In the genomic region with DNA sequence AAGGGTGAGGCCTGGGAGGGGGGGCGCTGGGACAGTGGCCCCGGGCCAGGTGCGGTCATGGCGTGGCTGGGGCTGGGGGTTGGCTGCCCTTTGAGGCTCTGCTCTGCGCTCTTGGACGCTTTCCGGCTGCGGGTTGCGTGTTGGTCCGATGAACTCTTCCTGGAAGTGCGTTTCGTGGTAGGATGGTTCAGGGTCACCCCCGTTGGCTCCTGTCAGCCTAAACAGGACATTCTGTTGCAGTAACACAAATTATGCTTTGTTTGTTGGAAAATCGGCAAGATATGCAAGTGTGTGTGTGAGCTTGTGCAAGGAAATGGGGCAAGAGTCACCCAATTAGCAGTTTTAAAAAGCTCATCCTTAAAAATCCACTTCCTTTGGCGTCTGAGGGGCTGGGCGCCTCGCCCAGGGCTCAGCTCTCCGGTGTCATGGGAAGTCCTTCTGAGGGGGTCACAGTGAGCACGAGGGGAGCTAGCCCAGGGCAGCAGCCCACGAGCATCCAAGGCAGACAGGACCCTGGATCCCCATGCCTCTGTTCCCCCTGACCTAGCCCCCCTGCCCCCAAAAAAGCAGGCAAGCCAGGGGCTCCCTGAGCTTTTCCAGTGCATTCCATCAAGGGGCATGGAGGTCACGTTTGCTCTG, we compare ENCODE assay signal across 16 cellular contexts. TPM values are rescaled to one million over a fixed set of nuclear protein-coding genes. Genes with fewer than 3 reads are reported as not detected.
DNase-seq lines count a peak whose midpoint lies in the region; ATAC-seq and TF ChIP-seq lines count a peak whose summit lies in the region.
"Had no signal": no experiment of that assay in that cellular context is flagged by ENCODE, and none has a peak within 500 bp of the region (broad histone marks: within the 10 kb centered on the region; RNA-seq: fewer than 3 reads in every experiment).

No MANE protein-coding gene starts in this region.

- H3K4me3 Mint-ChIP-seq in activated CD8-positive, alpha-beta T cell treated with anti-CD3 and anti-CD28 coated beads, Interleukin-2, amount 10 ng/mL, durations not matched to agents 7 days and 5 days = no peak overlapping the region
- H3K4me3 Mint-ChIP-seq in stimulated activated effector memory CD8-positive, alpha-beta T cell treated with anti-CD3 and anti-CD28 coated beads, Interleukin-12 subunit alpha, Interleukin-12 subunit beta, amount 100 ng/mL, for 72 hours = no peak overlapping the region
- H3K4me3 Mint-ChIP-seq in naive thymus-derived CD4-positive, alpha-beta T cell = peak overlapping the region in 2 of 10 donors; percentile 25 to 61
- H3K4me3 Mint-ChIP-seq: stimulated activated naive B cell treated with anti-CD40 and anti-IgM and Interleukin-4, amounts not matched to agents 10 μg/mL and 1 μg/mL and 100 μg/mL, for 72 hours had no signal

- TF ChIP-seq POLR2A in right lobe of liver (IDR thresholded peaks at IDR 0.05) = peak; percentile 50

- peaks cover 10% of the 10 kb centered on the region for H3K27me3 Mint-ChIP-seq in activated CD8-positive, alpha-beta T cell treated with anti-CD3 and anti-CD28 coated beads, Interleukin-2, amount 10 ng/mL, durations not matched to agents 7 days and 5 days (ENCODE audit: low read depth)
- peaks cover 0 to 3% (median 0%) of the 10 kb centered on the region in 5 donors for H3K27me3 Mint-ChIP-seq in naive thymus-derived CD4-positive, alpha-beta T cell

- no peaks in the 10 kb centered on the region for H3K36me3 ChIP-seq in right lobe of liver
- H3K36me3 ChIP-seq in naive thymus-derived CD4-positive, alpha-beta T cell (ENCODE audit: control insufficient read depth in 2 of 3, insufficient read depth in 3 of 3, low read length in 3 of 3) = no peaks in the 10 kb centered on the region

- peaks cover 5% of the 10 kb centered on the region for H3K36me3 Mint-ChIP-seq in activated CD8-positive, alpha-beta T cell treated with anti-CD3 and anti-CD28 coated beads, Interleukin-2, amount 10 ng/mL, durations not matched to agents 7 days and 5 days (ENCODE audit: low read depth)
- peaks cover 22% of the 10 kb centered on the region for H3K36me3 Mint-ChIP-seq in stimulated activated effector memory CD8-positive, alpha-beta T cell treated with anti-CD3 and anti-CD28 coated beads, Interleukin-12 subunit alpha, Interleukin-12 subunit beta, amount 100 ng/mL, for 72 hours
- H3K36me3 Mint-ChIP-seq in naive thymus-derived CD4-positive, alpha-beta T cell = peaks cover 0 to 1% (median 0%) of the 10 kb centered on the region in 5 donors
- H3K36me3 Mint-ChIP-seq: stimulated activated naive B cell treated with anti-CD40 and anti-IgM and Interleukin-4, amounts not matched to agents 10 μg/mL and 1 μg/mL and 100 μg/mL, for 72 hours had no signal

- H3K9me3 Mint-ChIP-seq in activated CD8-positive, alpha-beta T cell treated with anti-CD3 and anti-CD28 coated beads, Interleukin-2, amount 10 ng/mL, durations not matched to agents 7 days and 5 days (ENCODE audit: insufficient read depth) = no peaks in the 10 kb centered on the region
- no peaks in the 10 kb centered on the region for H3K9me3 Mint-ChIP-seq in stimulated activated effector memory CD8-positive, alpha-beta T cell treated with anti-CD3 and anti-CD28 coated beads, Interleukin-12 subunit alpha, Interleukin-12 subunit beta, amount 100 ng/mL, for 72 hours
- peaks cover 0 to 7% (median 0%) of the 10 kb centered on the region in 11 donors for H3K9me3 Mint-ChIP-seq in naive thymus-derived CD4-positive, alpha-beta T cell
- H3K9me3 Mint-ChIP-seq: stimulated activated naive B cell treated with anti-CD40 and anti-IgM and Interleukin-4, amounts not matched to agents 10 μg/mL and 1 μg/mL and 100 μg/mL, for 72 hours had no signal

- 9% methylated on average over 14 of the region's 21 CpGs for WGBS in right lobe of liver (ENCODE audit: insufficient coverage, low coverage, low lambda C conversion rate, missing lambda C conversion rate)

- peaks cover 2 to 63% (median 30%) of the 10 kb centered on the region in 4 donors for H3K4me1 ChIP-seq in right lobe of liver
- H3K4me1 ChIP-seq in naive thymus-derived CD4-positive, alpha-beta T cell (ENCODE audit: control insufficient read depth in 2 of 2, insufficient read depth in 2 of 2, low read length in 2 of 2) = peaks cover 7 to 20% of the 10 kb centered on the region in 2 donors

- no peak for TF ChIP-seq CTCF in right lobe of liver (IDR thresholded peaks at IDR 0.05)

- POLR2A ChIA-PET in activated CD8-positive, alpha-beta T cell treated with anti-CD3 and anti-CD28 coated beads, Interleukin-2, amount 10 ng/mL, durations not matched to agents 7 days and 5 days (lab: Charles Lee) = no interaction called here
- POLR2A ChIA-PET in naive thymus-derived CD4-positive, alpha-beta T cell (lab: Charles Lee) = interaction anchor here (1.4 kb wide), 1 partner anchor 8 kb away, joined by 8 read pairs; no protein-coding TSS in a partner anchor

- H3K4me3 ChIP-seq in right lobe of liver = no peak overlapping the region
- H3K4me3 ChIP-seq in naive thymus-derived CD4-positive, alpha-beta T cell (ENCODE audit: low read length) = no peak overlapping the region

- CTCF ChIA-PET in activated CD8-positive, alpha-beta T cell treated with anti-CD3 and anti-CD28 coated beads, Interleukin-2, amount 10 ng/mL, durations not matched to agents 7 days and 5 days (lab: Charles Lee) = interaction anchor here (1.3 kb wide), 1 partner anchor 16 kb away, joined by 6 read pairs; no protein-coding TSS in a partner anchor
- CTCF ChIA-PET in naive thymus-derived CD4-positive, alpha-beta T cell (lab: Charles Lee) = interaction anchor here (1.2 kb wide), 1 partner anchor 16 kb away, joined by 3 read pairs; no protein-coding TSS in a partner anchor

- H3K27me3 ChIP-seq in right lobe of liver = no peaks in the 10 kb centered on the region
- no peaks in the 10 kb centered on the region for H3K27me3 ChIP-seq in naive thymus-derived CD4-positive, alpha-beta T cell (ENCODE audit: control insufficient read depth in 2 of 2, insufficient read depth in 2 of 2, low read length in 2 of 2)

- H3K4me1 Mint-ChIP-seq in activated CD8-positive, alpha-beta T cell treated with anti-CD3 and anti-CD28 coated beads, Interleukin-2, amount 10 ng/mL, durations not matched to agents 7 days and 5 days (ENCODE audit: low read depth) = peaks cover 17% of the 10 kb centered on the region
- peaks cover 24% of the 10 kb centered on the region for H3K4me1 Mint-ChIP-seq in stimulated activated effector memory CD8-positive, alpha-beta T cell treated with anti-CD3 and anti-CD28 coated beads, Interleukin-12 subunit alpha, Interleukin-12 subunit beta, amount 100 ng/mL, for 72 hours
- H3K4me1 Mint-ChIP-seq in naive thymus-derived CD4-positive, alpha-beta T cell = peaks cover 17 to 29% (median 22%) of the 10 kb centered on the region in 7 donors

- H3K9me3 ChIP-seq in right lobe of liver = no peaks in the 10 kb centered on the region
- no peaks in the 10 kb centered on the region for H3K9me3 ChIP-seq in naive thymus-derived CD4-positive, alpha-beta T cell (ENCODE audit: control insufficient read depth in 2 of 3, low read length in 3 of 3)

- H3K27ac ChIP-seq in right lobe of liver = peak overlapping the region; percentile 87 to 96 (median 93)
- no peak overlapping the region for H3K27ac ChIP-seq in naive thymus-derived CD4-positive, alpha-beta T cell (ENCODE audit: low read depth, low read length)

- in situ Hi-C loops in KBM-7 (cut with MboI; ENCODE audit: low pct_unique_long_range_greater_than_20kb, low sequenced_read_pairs) = no loop called here

- intact Hi-C loops in right lobe of liver (cut with DNase I) = no loop called here
- intact Hi-C loops in naive thymus-derived CD4-positive, alpha-beta T cell (cut with micrococcal nuclease) = loop anchor here in 1 of 2 donors (5.0 kb wide), 1 partner anchor 141 kb away; a partner anchor contains a TSS

- peak overlapping the region; percentile 46 for H3K27ac Mint-ChIP-seq in activated CD8-positive, alpha-beta T cell treated with anti-CD3 and anti-CD28 coated beads, Interleukin-2, amount 10 ng/mL, durations not matched to agents 7 days and 5 days
- H3K27ac Mint-ChIP-seq in stimulated activated effector memory CD8-positive, alpha-beta T cell treated with anti-CD3 and anti-CD28 coated beads, Interleukin-12 subunit alpha, Interleukin-12 subunit beta, amount 100 ng/mL, for 72 hours = peak overlapping the region; percentile 46
- H3K27ac Mint-ChIP-seq in naive thymus-derived CD4-positive, alpha-beta T cell = peak overlapping the region in 4 of 9 donors; percentile 56 to 81 (median 70)
- H3K27ac Mint-ChIP-seq: stimulated activated naive B cell treated with anti-CD40 and anti-IgM and Interleukin-4, amounts not matched to agents 10 μg/mL and 1 μg/mL and 100 μg/mL, for 72 hours had no signal

- peak; percentile 58 for DNase-seq in KBM-7
- DNase-seq in activated CD8-positive, alpha-beta T cell treated with anti-CD3 and anti-CD28 coated beads, Interleukin-2, amount 10 ng/mL, durations not matched to agents 7 days and 5 days = no peak
- DNase-seq in right lobe of liver = peak; percentile 87 to 93 (median 90)
- no peak for DNase-seq in stimulated activated effector memory CD8-positive, alpha-beta T cell treated with anti-CD3 and anti-CD28 coated beads, Interleukin-12 subunit alpha, Interleukin-12 subunit beta, amount 100 ng/mL, for 72 hours (ENCODE audit: low spot score in 2 of 2)
- no peak for DNase-seq in naive thymus-derived CD4-positive, alpha-beta T cell
- DNase-seq: activated CD4-positive, alpha-beta T cell treated with anti-CD3 and anti-CD28 coated beads for 48 hours; GF-D8; NCI-H1092; NCI-H2227 treated with DMSO at 0.1 percent for 48 hours; stimulated activated CD4-positive, alpha-beta T cell treated with anti-CD3 and anti-CD28 coated beads, Interleukin-4, amount 100 ng/mL, for 1 hour; stimulated activated naive B cell treated with anti-CD40 and anti-IgM and Interleukin-4, amounts not matched to agents 10 μg/mL and 1 μg/mL and 100 μg/mL, for 72 hours had no signal

- no peak for ATAC-seq in activated CD8-positive, alpha-beta T cell treated with anti-CD3 and anti-CD28 coated beads, Interleukin-2, amount 10 ng/mL, durations not matched to agents 7 days and 5 days
- peak; percentile 56 to 69 (median 64) for ATAC-seq in right lobe of liver
- ATAC-seq in stimulated activated effector memory CD8-positive, alpha-beta T cell treated with anti-CD3 and anti-CD28 coated beads, Interleukin-12 subunit alpha, Interleukin-12 subunit beta, amount 100 ng/mL, for 72 hours = no peak
- ATAC-seq in naive thymus-derived CD4-positive, alpha-beta T cell = no peak
- no peak for ATAC-seq in HG03460 (IDR thresholded peaks at IDR 0.05; ENCODE audit: unreplicated experiment)
- ATAC-seq in GM19455 (IDR thresholded peaks at IDR 0.05; ENCODE audit: unreplicated experiment) = no peak

RNA-seq across cellular contexts. Expression of a gene that starts 22.2 kb away (rescaled TPM):
- total RNA-seq in activated CD8-positive, alpha-beta T cell treated with anti-CD3 and anti-CD28 coated beads, Interleukin-2, amount 10 ng/mL, durations not matched to agents 7 days and 5 days = 10 to 100 TPM; 13.7 to 50.1 TPM
- total RNA-seq in right lobe of liver = 10 to 100 TPM in 4 of 6 experiments, not detected in 2; 17.4 to 91.1 (median 42.6) TPM
- total RNA-seq in naive thymus-derived CD4-positive, alpha-beta T cell = 10 to 100 TPM; 17.1 to 67.0 (median 31.6) TPM
- not detected for polyA plus RNA-seq in naive thymus-derived CD4-positive, alpha-beta T cell
- total RNA-seq: bronchial epithelial cell, lower leg skin had no signal
- polyA plus RNA-seq: endothelial cell of umbilical vein had no signal

RNA-seq across cellular contexts. Expression of a gene that starts 50.7 kb away (rescaled TPM):
- total RNA-seq in activated CD8-positive, alpha-beta T cell treated with anti-CD3 and anti-CD28 coated beads, Interleukin-2, amount 10 ng/mL, durations not matched to agents 7 days and 5 days = 10 to 100 TPM; 43.6 to 47.8 TPM
- 10 to 100 TPM; 16.6 to 24.0 (median 19.9) TPM for total RNA-seq in right lobe of liver
- 10 to 100 TPM; 16.0 to 42.3 (median 30.9) TPM for total RNA-seq in naive thymus-derived CD4-positive, alpha-beta T cell
- 10 to 100 TPM; 13.8 to 17.5 TPM for polyA plus RNA-seq in naive thymus-derived CD4-positive, alpha-beta T cell

Comparison
In these comparisons a context has a peak if more than half of its experiments do, and no peak if none do; other contexts are left out.
1. DNase-seq: peak in KBM-7 (single experiment) and right lobe of liver (3 of 3); none in activated CD8-positive, alpha-beta T cell treated with anti-CD3 and anti-CD28 coated beads, Interleukin-2, amount 10 ng/mL, durations not matched to agents 7 days and 5 days (single experiment), stimulated activated effector memory CD8-positive, alpha-beta T cell treated with anti-CD3 and anti-CD28 coated beads, Interleukin-12 subunit alpha, Interleukin-12 subunit beta, amount 100 ng/mL, for 72 hours (0 of 2) and naive thymus-derived CD4-positive, alpha-beta T cell (0 of 9).
2. ATAC-seq: peak in right lobe of liver (4 of 4); none in activated CD8-positive, alpha-beta T cell treated with anti-CD3 and anti-CD28 coated beads, Interleukin-2, amount 10 ng/mL, durations not matched to agents 7 days and 5 days (single experiment), stimulated activated effector memory CD8-positive, alpha-beta T cell treated with anti-CD3 and anti-CD28 coated beads, Interleukin-12 subunit alpha, Interleukin-12 subunit beta, amount 100 ng/mL, for 72 hours (single experiment), naive thymus-derived CD4-positive, alpha-beta T cell (single experiment), HG03460 (single experiment) and GM19455 (single experiment).